ENCODE assay signal across 8 cellular contexts in genomic region chr16:4416200-4417032, GRCh38. TPM values are rescaled to one million over a fixed set of nuclear protein-coding genes. Genes with fewer than 3 reads are reported as not detected.
DNase-seq lines count a peak whose midpoint lies in the region; ATAC-seq and TF ChIP-seq lines count a peak whose summit lies in the region.

Gene CORO7 (minus strand): TSS chr16:4416596. CDS start chr16:4416518, 78 bp downstream.

- peak within 1 kb of the TSS; percentile 83 for H3K4me3 ChIP-seq in kidney epithelial cell (ENCODE audit: low read depth, low read length)

- ATAC-seq in HG03378 (IDR thresholded peaks at IDR 0.05; ENCODE audit: unreplicated experiment): peak; percentile 40

- TF ChIP-seq POLR2A in GM19099 (IDR thresholded peaks at IDR 0.05; ENCODE audit: extremely low read depth, insufficient read length, low read depth): peak; percentile 78

- no peak for TF ChIP-seq CTCF in kidney epithelial cell (IDR thresholded peaks at IDR 0.05; ENCODE audit: insufficient read depth, low read length, poor library complexity, severe bottlenecking)

- no peaks in the 10 kb centered on the region for H3K27me3 ChIP-seq in kidney epithelial cell (ENCODE audit: control insufficient read depth, insufficient read depth, low read length)

- DNase-seq in AG20443 (ENCODE audit: low spot score): peak; percentile 98
- peak; percentile 88 for DNase-seq in NCI-H460 (ENCODE audit: extremely low read depth, low read depth)
- DNase-seq in activated CD4-positive, alpha-beta T cell treated with anti-CD3 and anti-CD28 coated beads for 1 hour: peak; percentile 98
- DNase-seq in cerebellar nuclear complex (lab: John Stamatoyannopoulos, UW): peak; percentile 64 to 87
- DNase-seq in kidney epithelial cell (ENCODE audit: low read depth): no peak
- DNase-seq in stimulated activated CD4-positive, alpha-beta T cell treated with anti-CD3 and anti-CD28 coated beads, Interleukin-15, amount 100 ng/mL, for 24 hours: peak; percentile 99

- H3K36me3 ChIP-seq in kidney epithelial cell (ENCODE audit: control insufficient read depth, insufficient read depth, low read length): no peaks in the 10 kb centered on the region

RNA-seq across cellular contexts. Expression of gene CORO7, which starts in this region (rescaled TPM):
- 12.3 and 13.1 TPM in 2 replicates for total RNA-seq in NCI-H460 (2014; rRNA removed; shearing (Covaris generic))
- 74.9 and 106 TPM in 2 replicates for polyA plus RNA-seq in NCI-H460 (2014; cell fraction: nucleus; rRNA removed)
- total RNA-seq in kidney epithelial cell: 57.3 and 76.2 TPM in 2 replicates
